2 cellular contexts compared by ENCODE assay signal in genomic region chr15:81418427-81418826, GRCh38.
TF ChIP-seq lines count a peak whose summit lies in the region.

No MANE protein-coding gene starts in this region.

TF ChIP-seq in IMR-90, 13 proteins besides CTCF, POLR2A, EP300 and RAD21:
- no peak for TF ChIP-seq NFE2L2 (IDR thresholded peaks at IDR 0.05; ENCODE audit: low read depth, low read length)

TF ChIP-seq in H1, 55 proteins besides CTCF, POLR2A, EP300 and RAD21:
- no peak for TF ChIP-seq SIRT6 (IDR thresholded peaks at IDR 0.05; ENCODE audit: low read length)
- TF ChIP-seq ATF3 (IDR thresholded peaks at IDR 0.05; ENCODE audit: insufficient read depth, low read depth, low read length), result no peak
- TF ChIP-seq GABPA (IDR thresholded peaks at IDR 0.05; ENCODE audit: borderline replicate concordance, insufficient read depth, low read length), result no peak
- no peak for TF ChIP-seq ZNF274 (IDR thresholded peaks at IDR 0.05; ENCODE audit: borderline replicate concordance, extremely low read depth, low read length)
- no peak for TF ChIP-seq RNF2 (IDR thresholded peaks at IDR 0.05; ENCODE audit: borderline replicate concordance, low read depth, low read length, missing control alignments, poor library complexity, severe bottlenecking)
- no peak for TF ChIP-seq RBBP5 (IDR thresholded peaks at IDR 0.05; ENCODE audit: borderline replicate concordance, low read depth, low read length)
- TF ChIP-seq POU5F1 (IDR thresholded peaks at IDR 0.05; ENCODE audit: low read depth, low read length), result no peak
- no peak for TF ChIP-seq SIN3A (conservative IDR thresholded peaks at IDR 0.05 in 1 of 2, IDR thresholded peaks at IDR 0.05 in 1 of 2; ENCODE audit: low read depth in 1 of 2, low read length in 2 of 2)
- TF ChIP-seq ASH2L (IDR thresholded peaks at IDR 0.05; ENCODE audit: low read length), result no peak
- no peak for TF ChIP-seq KDM4A (IDR thresholded peaks at IDR 0.05; ENCODE audit: low read depth, low read length, severe bottlenecking)
- TF ChIP-seq USF2 (IDR thresholded peaks at IDR 0.05; ENCODE audit: low read length), result no peak
- TF ChIP-seq PHF8 (conservative IDR thresholded peaks at IDR 0.05; ENCODE audit: low read depth, low read length), result no peak
